Comparison of ENCODE assay signal across 11 cellular contexts in the genomic region with DNA sequence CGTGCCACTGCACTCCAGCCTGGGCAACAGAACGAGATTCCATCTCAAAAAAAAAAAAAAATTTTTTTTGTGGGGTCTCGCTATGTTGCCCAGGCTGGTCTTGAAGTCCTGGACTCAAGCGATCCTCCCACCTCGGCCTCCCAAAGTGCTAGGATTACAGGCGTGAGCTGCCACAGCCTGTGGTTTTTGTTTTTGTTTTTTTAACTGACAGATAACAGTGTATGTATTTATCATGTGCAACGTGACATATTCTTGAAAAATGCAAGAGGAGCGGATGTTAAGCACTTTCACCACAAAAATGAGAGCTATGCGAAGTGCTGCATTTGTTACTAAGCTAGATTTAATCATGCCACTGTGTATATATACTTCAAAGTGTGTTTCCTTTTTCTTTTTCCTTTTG. TPM values are rescaled to one million over a fixed set of nuclear protein-coding genes. Genes with fewer than 3 reads are reported as not detected.
DNase-seq lines count a peak whose midpoint lies in the region; ATAC-seq and TF ChIP-seq lines count a peak whose summit lies in the region.
"Had no signal": no experiment of that assay in that cellular context is flagged by ENCODE, and none has a peak within 500 bp of the region (broad histone marks: within the 10 kb centered on the region; RNA-seq: fewer than 3 reads in every experiment).

No MANE protein-coding gene starts in this region.

- intact Hi-C loops in CD4-positive, alpha-beta T cell (cut with DNase I, micrococcal nuclease): loop anchor here (2.0 to 5.0 kb wide), 2 partner anchors 50 to 201 kb away; a partner anchor contains a TSS
- intact Hi-C loops in ovary (cut with DNase I): loop anchor here in 3 of 4 donors (10.0 kb wide), 3 partner anchors 127 to 147 kb away; a partner anchor contains a TSS

- no peaks in the 10 kb centered on the region for H3K9me3 Mint-ChIP-seq in CD4-positive, alpha-beta T cell
- H3K9me3 Mint-ChIP-seq: nephron progenitor cell had no signal

- H3K27me3 Mint-ChIP-seq in CD4-positive, alpha-beta T cell: no peaks in the 10 kb centered on the region

- TF ChIP-seq EP300 in ovary (IDR thresholded peaks at IDR 0.05): no peak

- no peak for ATAC-seq in CD4-positive, alpha-beta T cell (ENCODE audit: poor library complexity)

- H3K4me3 ChIP-seq in choroid plexus epithelial cell (ENCODE audit: low read depth, low read length): no peak overlapping the region
- H3K4me3 ChIP-seq in neutrophil (ENCODE audit: low read depth in 1 of 2, low read length in 1 of 2): no peak overlapping the region
- no peak overlapping the region for H3K4me3 ChIP-seq in ovary

- H3K4me1 ChIP-seq in neutrophil (ENCODE audit: control insufficient read depth in 1 of 2, insufficient read depth in 1 of 2, low read depth in 1 of 2, low read length in 1 of 2) (peaks cover 34 to 41% of the 10 kb centered on the region in 2 experiments), ovary (ENCODE audit: insufficient read depth) (peaks cover 4% of the 10 kb centered on the region)

- peak overlapping the region; percentile 76 for H3K4me3 Mint-ChIP-seq in CD4-positive, alpha-beta T cell
- H3K4me3 Mint-ChIP-seq: nephron progenitor cell had no signal

- in situ Hi-C loops in GM13977 (cut with MboI; ENCODE audit: low pct_unique_long_range_greater_than_20kb, low sequenced_read_pairs, unreplicated experiment): no loop called here

- 66 to 77% (median 67%) methylated on average over 9 of the region's 9 CpGs for WGBS in ovary, 3 donors

- H3K27ac ChIP-seq in CD4-positive, alpha-beta T cell (ENCODE audit: low read depth, low read length): peak overlapping the region; percentile 41
- H3K27ac ChIP-seq in neutrophil (peak overlapping the region; percentile 77), ovary (no peak overlapping the region)

- H3K27ac Mint-ChIP-seq in CD4-positive, alpha-beta T cell: peak overlapping the region; percentile 87
- H3K27ac Mint-ChIP-seq: nephron progenitor cell had no signal

- H3K4me1 Mint-ChIP-seq in CD4-positive, alpha-beta T cell (ENCODE audit: low read depth): peaks cover 61% of the 10 kb centered on the region

- DNase-seq in CD4-positive, alpha-beta T cell: no peak
- peak; percentile 94 for DNase-seq in NCI-H226
- peak; percentile 97 for DNase-seq in choroid plexus epithelial cell (ENCODE audit: low read depth)
- no peak for DNase-seq in NCI-H1694 (lab: John Stamatoyannopoulos, UW)
- no peak for DNase-seq in GM13977 (ENCODE audit: low spot score)
- DNase-seq in ovary: no peak
- no peak for DNase-seq in erythroblast (lab: John Stamatoyannopoulos, UW)
- DNase-seq: DMS79 treated with DMSO at 0.1 percent for 48 hours, NCI-H82, nephron progenitor cell had no signal

- H3K36me3 Mint-ChIP-seq in CD4-positive, alpha-beta T cell (ENCODE audit: low read depth): peaks cover 77% of the 10 kb centered on the region

- H3K36me3 ChIP-seq in neutrophil: peaks cover 23% of the 10 kb centered on the region
- no peaks in the 10 kb centered on the region for H3K36me3 ChIP-seq in ovary

- no peaks in the 10 kb centered on the region for H3K27me3 ChIP-seq in CD4-positive, alpha-beta T cell (ENCODE audit: control insufficient read depth, insufficient read depth, low read length)
- H3K27me3 ChIP-seq in neutrophil (no peaks in the 10 kb centered on the region), ovary (no peaks in the 10 kb centered on the region)

- no peaks in the 10 kb centered on the region for H3K9me3 ChIP-seq in CD4-positive, alpha-beta T cell (ENCODE audit: control insufficient read depth, low read length)
- no peaks in the 10 kb centered on the region for H3K9me3 ChIP-seq in neutrophil
- no peaks in the 10 kb centered on the region for H3K9me3 ChIP-seq in ovary

- CTCF ChIA-PET in CD4-positive, alpha-beta T cell (lab: Charles Lee): interaction anchor here (1.5 kb wide), 1 partner anchor 43 kb away, joined by 5 read pairs; no protein-coding TSS in a partner anchor

- TF ChIP-seq POLR2A in ovary (IDR thresholded peaks at IDR 0.05): no peak
- no peak for TF ChIP-seq POLR2A in erythroblast (IDR thresholded peaks at IDR 0.05; ENCODE audit: low read length)

- POLR2A ChIA-PET in CD4-positive, alpha-beta T cell (lab: Charles Lee): interaction anchor here (1.0 to 1.2 kb wide), 4 partner anchors 25 to 431 kb away, joined by 3 to 5 read pairs (median 4); a partner anchor contains a TSS

- no peak for TF ChIP-seq CTCF in CD4-positive, alpha-beta T cell (IDR thresholded peaks at IDR 0.05)
- no peak for TF ChIP-seq CTCF in choroid plexus epithelial cell (conservative IDR thresholded peaks at IDR 0.05; ENCODE audit: low read depth, low read length)
- no peak for TF ChIP-seq CTCF in neutrophil (IDR thresholded peaks at IDR 0.05)
- TF ChIP-seq CTCF in GM13977 (IDR thresholded peaks at IDR 0.05; ENCODE audit: extremely low read depth, insufficient read depth, missing control alignments): no peak
- no peak for TF ChIP-seq CTCF in ovary (IDR thresholded peaks at IDR 0.05)

RNA-seq across cellular contexts. Expression of a gene that starts 49.0 kb away (rescaled TPM):
- 100 to 1,000 TPM; 121 TPM for total RNA-seq in CD4-positive, alpha-beta T cell
- 10 to 100 TPM; 16.0 to 31.6 (median 25.1) TPM for total RNA-seq in ovary
- polyA plus RNA-seq in ovary: 10 to 100 TPM in 1 of 2 donors, 1 to 10 TPM in 1; 2.5 to 15.3 TPM

Comparison
In these comparisons a context has a peak if more than half of its experiments do, and no peak if none do; other contexts are left out.
1. DNase-seq: peak in NCI-H226 (single experiment) and choroid plexus epithelial cell (single experiment); none in CD4-positive, alpha-beta T cell (0 of 10), NCI-H1694 (single experiment), GM13977 (single experiment), ovary (0 of 5) and erythroblast (0 of 2).
2. H3K27ac ChIP-seq: peak in CD4-positive, alpha-beta T cell (single experiment) and neutrophil (single experiment); none in ovary (0 of 2).